Comparison of ENCODE assay signal across 8 cellular contexts in genomic region chr14:75141967-75142366, GRCh38. TPM values are rescaled to one million over a fixed set of nuclear protein-coding genes. Genes with fewer than 3 reads are reported as not detected.
DNase-seq lines count a peak whose midpoint lies in the region; ATAC-seq and TF ChIP-seq lines count a peak whose summit lies in the region.

No MANE protein-coding gene starts in this region.

- intact Hi-C loops in PC-9 (cut with micrococcal nuclease; ENCODE audit: unreplicated experiment) (no loop called here), tibial artery (cut with DNase I; ENCODE audit: low total_unique reads) (no loop called here)

- POLR2A ChIA-PET in PC-9 (lab: Charles Lee; ENCODE audit: unreplicated experiment), result interaction anchor here (0.5 to 0.7 kb wide), 4 partner anchors 92 to 289 kb away, joined by 3 to 4 read pairs (median 3); no protein-coding TSS in a partner anchor

- peaks cover 59% of the 10 kb centered on the region for H3F3A ChIP-seq in PC-9 (ENCODE audit: insufficient read depth, low read depth)

- H3K27ac ChIP-seq in PC-9, result peak overlapping the region; percentile 7; the same call in 1 of the 2 replicates
- H3K27ac ChIP-seq in tibial artery, result peak overlapping the region in 1 of 2 donors; percentile 46

- peak; percentile 61 for TF ChIP-seq CTCF in PC-9 (conservative IDR thresholded peaks at IDR 0.05)
- peak; percentile 24 to 27 for TF ChIP-seq CTCF in tibial artery (IDR thresholded peaks at IDR 0.05)

- no peaks in the 10 kb centered on the region for H3K4me1 ChIP-seq in PC-9 (replicated peaks; ENCODE audit: insufficient read depth)
- peaks cover 0 to 66% (median 8%) of the 10 kb centered on the region in 4 donors for H3K4me1 ChIP-seq in tibial artery

- H3K4me3 ChIP-seq in PC-9, result no peak overlapping the region
- H3K4me3 ChIP-seq in tibial artery, result no peak overlapping the region

- H4K20me1 ChIP-seq in PC-9 (ENCODE audit: insufficient read depth), result peaks cover 59% of the 10 kb centered on the region

- H2AFZ ChIP-seq in PC-9, result no peak overlapping the region

- CTCF ChIA-PET in PC-9 (lab: Charles Lee), result interaction anchor here (0.7 to 1.6 kb wide), 3 partner anchors 134 to 157 kb away, joined by 3 to 6 read pairs (median 3); no protein-coding TSS in a partner anchor

- H3K9me2 ChIP-seq in PC-9 (ENCODE audit: insufficient read depth), result no peaks in the 10 kb centered on the region

- peaks cover 90% of the 10 kb centered on the region for H3K79me2 ChIP-seq in PC-9 (ENCODE audit: low read depth)

- ATAC-seq in HG02885 (IDR thresholded peaks at IDR 0.05; ENCODE audit: poor library complexity, unreplicated experiment) (no peak), HG02798 (IDR thresholded peaks at IDR 0.05; ENCODE audit: poor library complexity, unreplicated experiment) (no peak)

- DNase-seq in stimulated activated naive CD4-positive, alpha-beta T cell (lab: John Stamatoyannopoulos, UW), result peak in 5 of 6 experiments; percentile 17 to 45 (median 18)
- DNase-seq in stimulated activated naive CD4-positive, alpha-beta T cell treated with Interleukin-2 at 50 U/mL for 16 hours (lab: John Stamatoyannopoulos, UW), result no peak
- DNase-seq in PC-9 (peak in 1 of 2 experiments; percentile 28), fibroblast of peridontal ligament (ENCODE audit: extremely low read depth) (peak; percentile 42), tibial artery (no peak)
- DNase-seq in stimulated activated CD4-positive, alpha-beta T cell treated with anti-CD3 and anti-CD28 coated beads, Interleukin-1b, Interleukin-23, amount 100 ng/mL, for 48 hours, result no peak

- BruUV-seq in PC-9 (replicated peaks; lab: Mats Ljungman, UMichigan), result no TSS peak

- H3K9me3 ChIP-seq in PC-9 (ENCODE audit: insufficient read depth, low read depth) (no peaks in the 10 kb centered on the region), tibial artery (no peaks in the 10 kb centered on the region)

- H3K36me3 ChIP-seq in PC-9 (ENCODE audit: low read depth), result peaks cover 11% of the 10 kb centered on the region
- H3K36me3 ChIP-seq in tibial artery, result peaks cover 6 to 10% (median 8%) of the 10 kb centered on the region in 3 donors

- H3K4me2 ChIP-seq in PC-9, result no peak overlapping the region

- H3K27me3 ChIP-seq in PC-9 (ENCODE audit: insufficient read depth, low read depth) (no peaks in the 10 kb centered on the region), tibial artery (no peaks in the 10 kb centered on the region)

RNA-seq across cellular contexts. Expression of gene NEK9, which starts 15.1 kb away (rescaled TPM):
- 170 and 174 TPM in 2 replicates for total RNA-seq in PC-9 (2021)

RNA-seq across cellular contexts. Expression of gene TMED10, which starts 34.4 kb away (rescaled TPM):
- 709 and 770 TPM in 2 replicates for total RNA-seq in PC-9 (2021)

Comparison
In these comparisons a context has a peak if more than half of its experiments do, and no peak if none do; other contexts are left out.
1. DNase-seq: peak in stimulated activated naive CD4-positive, alpha-beta T cell (5 of 6) and fibroblast of peridontal ligament (single experiment); none in stimulated activated naive CD4-positive, alpha-beta T cell treated with Interleukin-2 at 50 U/mL for 16 hours (single experiment), tibial artery (0 of 2) and stimulated activated CD4-positive, alpha-beta T cell treated with anti-CD3 and anti-CD28 coated beads, Interleukin-1b, Interleukin-23, amount 100 ng/mL, for 48 hours (single experiment).